8 cellular contexts compared by ENCODE assay signal in genomic region chr6:33014841-33015634, GRCh38. TPM values are rescaled to one million over a fixed set of nuclear protein-coding genes. Genes with fewer than 3 reads are reported as not detected.
DNase-seq lines count a peak whose midpoint lies in the region; ATAC-seq and TF ChIP-seq lines count a peak whose summit lies in the region.

No MANE protein-coding gene starts in this region.

- TF ChIP-seq CTCF in GM12874 (IDR thresholded peaks at IDR 0.05; ENCODE audit: insufficient read depth, low read depth, low read length): peak; percentile 45; the same call in 1 of the 2 replicates
- TF ChIP-seq CTCF in left lung (IDR thresholded peaks at IDR 0.05): peak; percentile 60 to 90

- H3K9me3 ChIP-seq in left lung: no peaks in the 10 kb centered on the region

- H3K4me1 ChIP-seq in left lung: peaks cover 19 to 39% of the 10 kb centered on the region in 2 donors

- no peaks in the 10 kb centered on the region for H3K36me3 ChIP-seq in left lung

- intact Hi-C loops in left lung (cut with DNase I): loop anchor here in 1 of 2 donors (5.0 kb wide), 2 partner anchors 62 to 77 kb away; partner anchors contain the start of gene HLA-DPB1

- DNase-seq in AG08395 (ENCODE audit: low spot score): peak; percentile 78
- DNase-seq in NCI-H2029 (lab: John Stamatoyannopoulos, UW): peak; percentile 39
- DNase-seq in T follicular helper cell (ENCODE audit: low read depth): peak; percentile 26
- peak; percentile 86 for DNase-seq in dedifferentiated amniotic fluid mesenchymal stem cell (ENCODE audit: extremely low spot score)
- DNase-seq in left lung: no peak
- peak in 5 of 6 experiments; percentile 18 to 81 (median 69) for DNase-seq in stimulated activated naive CD4-positive, alpha-beta T cell (lab: John Stamatoyannopoulos, UW)

- no peaks in the 10 kb centered on the region for H3K27me3 ChIP-seq in left lung

- H3K27ac ChIP-seq in left lung: no peak overlapping the region

- peak; percentile 60 for ATAC-seq in left lung
- no peak for ATAC-seq in GM18511 (IDR thresholded peaks at IDR 0.05; ENCODE audit: unreplicated experiment)

- no peak overlapping the region for H3K4me3 ChIP-seq in left lung

RNA-seq across cellular contexts. Expression of gene HLA-DOA, which starts 5.6 kb away (rescaled TPM):
- 10 to 100 TPM; 15.3 to 20.6 TPM for total RNA-seq in left lung

RNA-seq across cellular contexts. Expression of gene BRD2, which starts 46.6 kb away (rescaled TPM):
- 100 to 1,000 TPM; 125 to 174 TPM for total RNA-seq in left lung

RNA-seq across cellular contexts. Expression of gene HLA-DPA1, which starts 58.4 kb away (rescaled TPM):
- 100 to 1,000 TPM; 354 to 476 TPM for total RNA-seq in left lung

Comparison
In these comparisons a context has a peak if more than half of its experiments do, and no peak if none do; other contexts are left out.
1. DNase-seq: peak in AG08395 (single experiment), NCI-H2029 (single experiment), T follicular helper cell (single experiment), dedifferentiated amniotic fluid mesenchymal stem cell (single experiment) and stimulated activated naive CD4-positive, alpha-beta T cell (5 of 6); none in left lung (0 of 2).